1 cellular context compared by ENCODE assay signal in the genomic region with DNA sequence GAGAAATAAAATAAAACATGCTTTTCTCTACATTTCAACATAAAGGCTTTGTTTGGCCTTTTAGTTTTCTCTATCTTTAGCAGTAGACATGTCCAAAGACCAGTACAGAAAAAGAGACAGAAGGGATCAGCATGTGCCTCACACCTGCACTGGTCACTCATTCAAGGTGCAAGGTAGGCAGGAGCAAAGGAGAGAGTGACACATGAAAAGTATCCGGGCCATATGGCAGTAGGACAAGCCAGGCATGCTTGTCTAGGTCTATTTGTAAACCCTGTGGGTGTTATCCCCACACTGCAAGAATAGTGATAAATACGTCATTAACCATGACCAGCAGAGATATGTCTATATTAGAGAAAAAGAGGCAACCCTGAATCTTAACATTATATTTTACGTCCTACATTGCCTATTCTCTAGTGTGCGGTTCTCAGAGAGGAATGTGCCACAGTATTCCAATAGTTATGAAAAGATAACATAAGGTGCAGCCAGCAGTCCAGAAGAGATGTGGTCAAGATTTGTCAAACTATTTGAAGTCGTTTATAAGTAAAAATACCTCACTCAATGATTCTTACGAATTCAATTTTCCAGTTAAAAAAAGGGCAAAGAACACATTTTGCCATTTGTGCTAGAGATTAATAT.
TF ChIP-seq lines count a peak whose summit lies in the region.

No MANE protein-coding gene starts in this region.

TF ChIP-seq in SK-N-SH, 30 proteins besides CTCF, POLR2A, EP300 and RAD21 (continued from another document):
- no peak for TF ChIP-seq FOSL2 (IDR thresholded peaks at IDR 0.05; ENCODE audit: borderline replicate concordance, low read depth)
- no peak for TF ChIP-seq RXRA (IDR thresholded peaks at IDR 0.05; ENCODE audit: borderline replicate concordance, low read depth)
- TF ChIP-seq, protein P1, sequence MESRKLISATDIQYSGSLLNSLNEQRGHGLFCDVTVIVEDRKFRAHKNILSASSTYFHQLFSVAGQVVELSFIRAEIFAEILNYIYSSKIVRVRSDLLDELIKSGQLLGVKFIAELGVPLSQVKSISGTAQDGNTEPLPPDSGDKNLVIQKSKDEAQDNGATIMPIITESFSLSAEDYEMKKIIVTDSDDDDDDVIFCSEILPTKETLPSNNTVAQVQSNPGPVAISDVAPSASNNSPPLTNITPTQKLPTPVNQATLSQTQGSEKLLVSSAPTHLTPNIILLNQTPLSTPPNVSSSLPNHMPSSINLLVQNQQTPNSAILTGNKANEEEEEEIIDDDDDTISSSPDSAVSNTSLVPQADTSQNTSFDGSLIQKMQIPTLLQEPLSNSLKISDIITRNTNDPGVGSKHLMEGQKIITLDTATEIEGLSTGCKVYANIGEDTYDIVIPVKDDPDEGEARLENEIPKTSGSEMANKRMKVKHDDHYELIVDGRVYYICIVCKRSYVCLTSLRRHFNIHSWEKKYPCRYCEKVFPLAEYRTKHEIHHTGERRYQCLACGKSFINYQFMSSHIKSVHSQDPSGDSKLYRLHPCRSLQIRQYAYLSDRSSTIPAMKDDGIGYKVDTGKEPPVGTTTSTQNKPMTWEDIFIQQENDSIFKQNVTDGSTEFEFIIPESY (IDR thresholded peaks at IDR 0.05; ENCODE audit: borderline replicate concordance, low read depth), result no peak
- TF ChIP-seq SIN3A (IDR thresholded peaks at IDR 0.05; ENCODE audit: borderline replicate concordance, low read depth, low read length), result no peak
- TF ChIP-seq TCF12 (IDR thresholded peaks at IDR 0.05), result no peak
TF ChIP-seq in SK-N-SH: peak in this region for 0.
